In genomic region chr19:29753934-29754305, GRCh38 we compare ENCODE assay signal across 18 cellular contexts. TPM values are rescaled to one million over a fixed set of nuclear protein-coding genes. Genes with fewer than 3 reads are reported as not detected.
DNase-seq lines count a peak whose midpoint lies in the region; ATAC-seq and TF ChIP-seq lines count a peak whose summit lies in the region.
"Had no signal": no experiment of that assay in that cellular context is flagged by ENCODE, and none has a peak within 500 bp of the region (broad histone marks: within the 10 kb centered on the region; RNA-seq: fewer than 3 reads in every experiment).

No MANE protein-coding gene starts in this region.

- H3K4ac ChIP-seq in neuronal stem cell (ENCODE audit: low read length) (no peak overlapping the region), mesenchymal stem cell (ENCODE audit: low read depth in 1 of 2, low read length in 2 of 2) (no peak overlapping the region)

- H3K79me2 ChIP-seq in GM23338 (replicated peaks; ENCODE audit: insufficient read depth) (no peaks in the 10 kb centered on the region), OCI-LY1 (ENCODE audit: insufficient read depth, low read length) (no peaks in the 10 kb centered on the region)

- H3K9ac ChIP-seq in OCI-LY1 (ENCODE audit: low read length): no peak overlapping the region
- H3K9ac ChIP-seq in neuronal stem cell (ENCODE audit: low read depth, low read length, poor library complexity): no peak overlapping the region
- H3K9ac ChIP-seq in mesenchymal stem cell (ENCODE audit: low read length): no peak overlapping the region
- H3K9ac ChIP-seq: BLaER1 had no signal

- TF ChIP-seq CTCF in GM23338 (conservative IDR thresholded peaks at IDR 0.05; ENCODE audit: low read depth in 2 of 2) (no peak), OCI-LY1 (IDR thresholded peaks at IDR 0.05; ENCODE audit: low read length) (no peak)

- no peaks in the 10 kb centered on the region for H3K9me2 ChIP-seq in GM23338 (ENCODE audit: insufficient read depth)
- no peaks in the 10 kb centered on the region for H3K9me2 ChIP-seq in OCI-LY1 (ENCODE audit: low read depth, low read length)

- H2BK5ac ChIP-seq in neuronal stem cell (ENCODE audit: low read length) (no peak overlapping the region), mesenchymal stem cell (ENCODE audit: low read depth, low read length, poor library complexity, severe bottlenecking) (no peak overlapping the region)

- H3K27ac Mint-ChIP-seq in GM23338: no peak overlapping the region
- H3K27ac Mint-ChIP-seq: B cell; CD4-positive, CD25-positive, alpha-beta regulatory T cell; CD8-positive, alpha-beta T cell; H9; HFFc6 had no signal

- H4K8ac ChIP-seq in neuronal stem cell (ENCODE audit: low read depth, low read length): no peak overlapping the region
- no peak overlapping the region for H4K8ac ChIP-seq in mesenchymal stem cell (ENCODE audit: low read length)

- no peaks in the 10 kb centered on the region for H3K27me3 Mint-ChIP-seq in GM23338 (ENCODE audit: insufficient read depth, low read depth, poor library complexity)

- H3K27ac ChIP-seq in GM23338 (ENCODE audit: low read depth) (no peak overlapping the region), OCI-LY1 (ENCODE audit: low read depth, low read length, poor library complexity, severe bottlenecking) (no peak overlapping the region), neuronal stem cell (replicated peaks; ENCODE audit: low read length) (no peak overlapping the region), mesenchymal stem cell (ENCODE audit: low read length, poor library complexity, severe bottlenecking) (no peak overlapping the region)
- H3K27ac ChIP-seq: BLaER1, C4-2B had no signal

- no peaks in the 10 kb centered on the region for H3K4me1 ChIP-seq in GM23338 (ENCODE audit: insufficient read depth)
- H3K4me1 ChIP-seq in OCI-LY1 (ENCODE audit: insufficient read depth, low read length, severe bottlenecking): no peaks in the 10 kb centered on the region
- no peaks in the 10 kb centered on the region for H3K4me1 ChIP-seq in neuronal stem cell (ENCODE audit: control insufficient read depth in 2 of 2, insufficient read depth in 1 of 2, low read depth in 1 of 2, low read length in 2 of 2)
- H3K4me1 ChIP-seq in mesenchymal stem cell (ENCODE audit: control insufficient read depth, insufficient read depth, low read depth, low read length): no peaks in the 10 kb centered on the region
- H3K4me1 ChIP-seq: Caco-2 had no signal

- H3K27me3 ChIP-seq in GM23338 (ENCODE audit: insufficient read depth): no peaks in the 10 kb centered on the region
- no peaks in the 10 kb centered on the region for H3K27me3 ChIP-seq in OCI-LY1 (ENCODE audit: insufficient read depth, low read length)
- peaks cover 0 to 9% (median 0%) of the 10 kb centered on the region in 3 experiments for H3K27me3 ChIP-seq in neuronal stem cell (ENCODE audit: control insufficient read depth in 3 of 3, insufficient read depth in 3 of 3, low read depth in 1 of 3, low read length in 3 of 3)
- peaks cover 11 to 26% of the 10 kb centered on the region in 2 experiments for H3K27me3 ChIP-seq in mesenchymal stem cell (ENCODE audit: control insufficient read depth in 1 of 2, insufficient read depth in 1 of 2, low read length in 2 of 2)
- H3K27me3 ChIP-seq: BLaER1 had no signal

- DNase-seq in GM23338 (ENCODE audit: low spot score) (no peak), neuronal stem cell (ENCODE audit: low spot score) (no peak), NCI-H2227 (lab: John Stamatoyannopoulos, UW; ENCODE audit: unreplicated experiment) (no peak), mesenchymal stem cell (no peak)
- DNase-seq: Caco-2; CD4-positive, CD25-positive, alpha-beta regulatory T cell; CD8-positive, alpha-beta T cell; DMS153; DND-41; H9; HFFc6 had no signal

- no peak overlapping the region for H2BK15ac ChIP-seq in neuronal stem cell (ENCODE audit: low read length)
- H2BK15ac ChIP-seq in mesenchymal stem cell (ENCODE audit: low read depth, poor library complexity, severe bottlenecking): no peak overlapping the region

- H2AK5ac ChIP-seq in neuronal stem cell (ENCODE audit: low read depth, low read length): no peak overlapping the region
- H2AK5ac ChIP-seq in mesenchymal stem cell (ENCODE audit: low read length, severe bottlenecking): no peak overlapping the region

- no peaks in the 10 kb centered on the region for H3K36me3 Mint-ChIP-seq in GM23338 (ENCODE audit: low read depth)
- H3K36me3 Mint-ChIP-seq: CD4-positive, CD25-positive, alpha-beta regulatory T cell; CD8-positive, alpha-beta T cell had no signal

- H3K18ac ChIP-seq in neuronal stem cell (ENCODE audit: low read length) (no peak overlapping the region), mesenchymal stem cell (ENCODE audit: low read depth in 1 of 2, low read length in 2 of 2) (no peak overlapping the region)

- H3F3A ChIP-seq in GM23338 (replicated peaks; ENCODE audit: low read depth) (no peaks in the 10 kb centered on the region), OCI-LY1 (ENCODE audit: insufficient read depth, low read length) (no peaks in the 10 kb centered on the region)

- H3K9me3 ChIP-seq in OCI-LY1 (ENCODE audit: low read length): no peaks in the 10 kb centered on the region
- H3K9me3 ChIP-seq in neuronal stem cell (replicated peaks in 1 of 2; ENCODE audit: control insufficient read depth in 2 of 2, insufficient read depth in 1 of 2, low read depth in 1 of 2, low read length in 2 of 2): no peaks in the 10 kb centered on the region
- no peaks in the 10 kb centered on the region for H3K9me3 ChIP-seq in mesenchymal stem cell (ENCODE audit: control insufficient read depth, low read length)
- H3K9me3 ChIP-seq: BLaER1, Caco-2 had no signal

- H3K23ac ChIP-seq in neuronal stem cell (ENCODE audit: low read depth, low read length, poor library complexity) (no peak overlapping the region), mesenchymal stem cell (ENCODE audit: low read length in 2 of 2) (no peak overlapping the region)

- no peak overlapping the region for H2BK120ac ChIP-seq in neuronal stem cell (ENCODE audit: low read depth, low read length)
- no peak overlapping the region for H2BK120ac ChIP-seq in mesenchymal stem cell (ENCODE audit: low read depth, low read length)

- H2AFZ ChIP-seq in GM23338 (0 out of 2 replicates have a peak overlapping the region, but pooled peaks have one; percentile 28), OCI-LY1 (ENCODE audit: low read length) (no peak overlapping the region), neuronal stem cell (ENCODE audit: low read length) (peak overlapping the region; percentile 59), mesenchymal stem cell (ENCODE audit: low read depth, low read length) (no peak overlapping the region)

- no peak for ATAC-seq in GM23338
- no peak for ATAC-seq in HG03354 (IDR thresholded peaks at IDR 0.05; ENCODE audit: poor library complexity, severe bottlenecking, unreplicated experiment)
- ATAC-seq in HG03521 (IDR thresholded peaks at IDR 0.05; ENCODE audit: unreplicated experiment): no peak
- ATAC-seq: CD8-positive, alpha-beta T cell had no signal

- H3K14ac ChIP-seq in neuronal stem cell (ENCODE audit: low read length) (no peak overlapping the region), mesenchymal stem cell (ENCODE audit: low read length in 2 of 2) (no peak overlapping the region)

- H4K91ac ChIP-seq in neuronal stem cell (ENCODE audit: low read depth, low read length, poor library complexity) (no peak overlapping the region), mesenchymal stem cell (ENCODE audit: low read length) (no peak overlapping the region)

- H4K20me1 ChIP-seq in GM23338 (replicated peaks; ENCODE audit: insufficient read depth): no peaks in the 10 kb centered on the region
- no peaks in the 10 kb centered on the region for H4K20me1 ChIP-seq in OCI-LY1 (ENCODE audit: insufficient read depth, low read length)
- H4K20me1 ChIP-seq: BLaER1 had no signal

- no CpG with 5 or more reads among the region's 7 CpGs for WGBS in neuronal stem cell (ENCODE audit: extremely low coverage in 2 of 2, insufficient read length in 2 of 2, insufficient replicate concordance in 1 of 2), 2 donors
- WGBS in mesenchymal stem cell: 82% methylated on average over 7 of the region's 7 CpGs

- no peak overlapping the region for H3K4me3 ChIP-seq in GM23338
- peak overlapping the region; percentile 1 for H3K4me3 ChIP-seq in OCI-LY1 (ENCODE audit: low read depth, low read length, poor library complexity, severe bottlenecking)
- H3K4me3 ChIP-seq in neuronal stem cell (ENCODE audit: low read length in 2 of 2): no peak overlapping the region
- H3K4me3 ChIP-seq in mesenchymal stem cell (ENCODE audit: insufficient read depth in 1 of 2, low read depth in 1 of 2, low read length in 2 of 2): no peak overlapping the region
- H3K4me3 ChIP-seq: BLaER1, GM12878 had no signal

- H3K4me2 ChIP-seq in GM23338: no peak overlapping the region
- peak overlapping the region; percentile 26; the same call in 1 of the 2 replicates for H3K4me2 ChIP-seq in OCI-LY1 (ENCODE audit: low read length)
- H3K4me2 ChIP-seq in neuronal stem cell (ENCODE audit: insufficient read depth, low read length, poor library complexity, severe bottlenecking): no peak overlapping the region
- no peak overlapping the region for H3K4me2 ChIP-seq in mesenchymal stem cell (ENCODE audit: low read length, poor library complexity, severe bottlenecking)
- H3K4me2 ChIP-seq: BLaER1 had no signal

- no peaks in the 10 kb centered on the region for H3K36me3 ChIP-seq in GM23338 (ENCODE audit: insufficient read depth)
- H3K36me3 ChIP-seq in OCI-LY1 (ENCODE audit: insufficient read depth, low read length): no peaks in the 10 kb centered on the region
- no peaks in the 10 kb centered on the region for H3K36me3 ChIP-seq in neuronal stem cell (replicated peaks in 1 of 2; ENCODE audit: control insufficient read depth in 2 of 2, insufficient read depth in 2 of 2, low read length in 2 of 2)
- H3K36me3 ChIP-seq in mesenchymal stem cell (ENCODE audit: control insufficient read depth in 1 of 2, insufficient read depth in 2 of 2, low read depth in 1 of 2, low read length in 2 of 2): no peaks in the 10 kb centered on the region
- H3K36me3 ChIP-seq: BLaER1 had no signal

- H3K9me3 Mint-ChIP-seq in GM23338: peaks cover 2% of the 10 kb centered on the region; the same call in 1 of the 3 replicates
- H3K9me3 Mint-ChIP-seq: CD4-positive, CD25-positive, alpha-beta regulatory T cell; CD8-positive, alpha-beta T cell; H9; HFFc6 had no signal

- no peak overlapping the region for H3K4me3 Mint-ChIP-seq in GM23338
- H3K4me3 Mint-ChIP-seq: B cell; CD4-positive, CD25-positive, alpha-beta regulatory T cell; CD8-positive, alpha-beta T cell; H9; HFFc6 had no signal

- H3K79me1 ChIP-seq in neuronal stem cell (ENCODE audit: low read depth, low read length): no peaks in the 10 kb centered on the region
- no peaks in the 10 kb centered on the region for H3K79me1 ChIP-seq in mesenchymal stem cell (replicated peaks; ENCODE audit: low read length, poor library complexity, severe bottlenecking)

- no peaks in the 10 kb centered on the region for H3K4me1 Mint-ChIP-seq in GM23338
- H3K4me1 Mint-ChIP-seq: B cell; CD4-positive, CD25-positive, alpha-beta regulatory T cell had no signal

- H2BK12ac ChIP-seq in neuronal stem cell (ENCODE audit: low read length) (no peak overlapping the region), mesenchymal stem cell (ENCODE audit: low read length in 2 of 2) (no peak overlapping the region)

RNA-seq across cellular contexts. Expression of gene C19orf12, which starts 38.9 kb away (rescaled TPM):
- total RNA-seq in GM23338 (2014; rRNA removed; shearing (Covaris generic)): 13.0 and 17.2 TPM in 2 replicates
- 8.4 and 11.4 TPM in 2 replicates for polyA plus RNA-seq in GM23338 (2016; fragmentation: Nextera tagmentation; extraction: Ambion mirVana)
- 20.8 TPM for polyA plus RNA-seq in neuronal stem cell (2013, experiment 1 of 2)
- polyA plus RNA-seq in neuronal stem cell (2013, experiment 2 of 2): 20.7 TPM
- 22.7 TPM for polyA plus RNA-seq in mesenchymal stem cell (2013, experiment 1 of 2)
- 22.8 TPM for polyA plus RNA-seq in mesenchymal stem cell (2013, experiment 2 of 2)

RNA-seq across cellular contexts. Expression of gene CCNE1, which starts 57.9 kb away (rescaled TPM):
- total RNA-seq in GM23338 (2014; rRNA removed; shearing (Covaris generic)): 38.3 and 52.8 TPM in 2 replicates
- 26.1 and 31.3 TPM in 2 replicates for polyA plus RNA-seq in GM23338 (2016; fragmentation: Nextera tagmentation; extraction: Ambion mirVana)
- polyA plus RNA-seq in neuronal stem cell (2013, experiment 1 of 2): 15.7 TPM
- 15.8 TPM for polyA plus RNA-seq in neuronal stem cell (2013, experiment 2 of 2)
- 9.8 TPM for polyA plus RNA-seq in mesenchymal stem cell (2013, experiment 1 of 2)
- 9.8 TPM for polyA plus RNA-seq in mesenchymal stem cell (2013, experiment 2 of 2)

Comparison
In these comparisons a context has a peak if more than half of its experiments do, and no peak if none do; other contexts are left out.
1. H2AFZ ChIP-seq: peak in GM23338 (single experiment) and neuronal stem cell (single experiment); none in OCI-LY1 (single experiment) and mesenchymal stem cell (single experiment).